In the genomic region with DNA sequence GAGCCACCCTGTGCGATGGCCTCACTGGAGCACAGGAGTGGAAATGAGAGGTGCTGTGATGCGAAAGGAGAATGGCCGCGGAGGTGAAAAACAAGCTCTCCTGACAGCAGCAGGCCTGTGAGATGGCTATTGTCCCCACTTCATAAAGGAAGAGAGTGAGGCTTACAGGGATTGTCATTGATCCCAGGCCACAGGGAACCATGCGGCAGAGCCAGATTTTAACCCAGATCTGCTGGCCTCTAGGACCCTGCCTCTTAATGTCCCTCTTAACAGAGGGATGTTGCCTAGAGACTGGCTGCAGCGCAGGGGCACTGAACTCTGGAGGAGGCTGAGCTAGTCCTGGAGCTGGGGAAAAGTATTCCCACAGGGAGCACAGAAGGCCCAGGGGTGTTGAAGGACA, we compare ENCODE assay signal across 23 cellular contexts. TPM values are rescaled to one million over a fixed set of nuclear protein-coding genes. Genes with fewer than 3 reads are reported as not detected.
A peak's percentile ranks its signal among the peaks of the same experiment; 100 is the strongest.
DNase-seq lines count a peak whose midpoint lies in the region; ATAC-seq lines count a peak whose summit lies in the region.
"Had no signal": no experiment of that assay in that cellular context is flagged by ENCODE, and none has a peak within 500 bp of the region (broad histone marks: within the 10 kb centered on the region; RNA-seq: fewer than 3 reads in every experiment).

No MANE protein-coding gene starts in this region.

- peaks cover 0 to 54% (median 3%) of the 10 kb centered on the region in 3 donors for H3K36me3 Mint-ChIP-seq in CD8-positive, alpha-beta memory T cell
- peaks cover 36% of the 10 kb centered on the region for H3K36me3 Mint-ChIP-seq in activated T-helper 17 cell treated with anti-CD3 and anti-CD28 coated beads, Interleukin-2, amount 50 U/mL, for 72 hours (ENCODE audit: low read depth)
- H3K36me3 Mint-ChIP-seq in naive B cell = no peaks in the 10 kb centered on the region

- peaks cover 36% of the 10 kb centered on the region for H3K36me3 ChIP-seq in BLaER1
- H3K36me3 ChIP-seq in CD8-positive, alpha-beta memory T cell (ENCODE audit: insufficient read depth, low read length) = peaks cover 19% of the 10 kb centered on the region

- ATAC-seq in activated T-helper 17 cell treated with anti-CD3 and anti-CD28 coated beads, Interleukin-2, amount 50 U/mL, for 72 hours (replicated peaks) = no peak
- no peak for ATAC-seq in naive B cell (ENCODE audit: low read depth in 2 of 2)
- no peak for ATAC-seq in HG03378 (IDR thresholded peaks at IDR 0.05; ENCODE audit: unreplicated experiment)
- no peak for ATAC-seq in HG03520 (IDR thresholded peaks at IDR 0.05; ENCODE audit: unreplicated experiment)
- no peak for ATAC-seq in HG02588 (IDR thresholded peaks at IDR 0.05; ENCODE audit: unreplicated experiment)
- ATAC-seq: pancreas had no signal

- H4K20me1 ChIP-seq in BLaER1 = no peaks in the 10 kb centered on the region

- peaks cover 31 to 46% (median 40%) of the 10 kb centered on the region in 3 donors for H3K4me1 Mint-ChIP-seq in CD8-positive, alpha-beta memory T cell
- H3K4me1 Mint-ChIP-seq in activated T-helper 17 cell treated with anti-CD3 and anti-CD28 coated beads, Interleukin-2, amount 50 U/mL, for 72 hours = peaks cover 27% of the 10 kb centered on the region
- peaks cover 43 to 64% (median 51%) of the 10 kb centered on the region in 3 donors for H3K4me1 Mint-ChIP-seq in naive B cell

- H3K27ac Mint-ChIP-seq in CD8-positive, alpha-beta memory T cell = peak overlapping the region; percentile 8 to 99 (median 82)
- H3K27ac Mint-ChIP-seq in activated T-helper 17 cell treated with anti-CD3 and anti-CD28 coated beads, Interleukin-2, amount 50 U/mL, for 72 hours = peak overlapping the region; percentile 64
- H3K27ac Mint-ChIP-seq in naive B cell = peak overlapping the region; percentile 87 to 98 (median 94)

- H3K27me3 ChIP-seq in BLaER1 = no peaks in the 10 kb centered on the region
- H3K27me3 ChIP-seq in CD8-positive, alpha-beta memory T cell (ENCODE audit: insufficient read depth, low read length, poor library complexity, severe bottlenecking) = no peaks in the 10 kb centered on the region
- H3K27me3 ChIP-seq: BE2C, pancreas, sigmoid colon, transverse colon had no signal

- H3K9me3 ChIP-seq in BLaER1 = no peaks in the 10 kb centered on the region
- H3K9me3 ChIP-seq in CD8-positive, alpha-beta memory T cell (ENCODE audit: low read length) = no peaks in the 10 kb centered on the region
- H3K9me3 ChIP-seq: BE2C, pancreas, sigmoid colon, transverse colon had no signal

- DNase-seq in CD8-positive, alpha-beta memory T cell = no peak
- DNase-seq in naive B cell = no peak
- no peak for DNase-seq in NCI-H187 (lab: John Stamatoyannopoulos, UW)
- DNase-seq: activated CD4-positive, CD25-positive, alpha-beta regulatory T cell; BE2C; DMS79 treated with DMSO at 0.1 percent for 48 hours; hippocampal formation; midbrain; NCI-H1105; RPMI8226; sigmoid colon; stimulated activated CD4-positive, alpha-beta T cell treated with anti-CD3 and anti-CD28 coated beads, Interleukin-4, amount 100 ng/mL, for 1 hour; T-helper 1 cell; transverse colon had no signal

- H3K4me1 ChIP-seq in BLaER1 = peaks cover 48% of the 10 kb centered on the region
- peaks cover 19% of the 10 kb centered on the region for H3K4me1 ChIP-seq in CD8-positive, alpha-beta memory T cell (ENCODE audit: insufficient read depth, low read length)
- H3K4me1 ChIP-seq: BE2C, sigmoid colon had no signal

- H3K4me3 ChIP-seq in BLaER1 = no peak overlapping the region
- H3K4me3 ChIP-seq in CD8-positive, alpha-beta memory T cell (ENCODE audit: low read length) = no peak overlapping the region
- H3K4me3 ChIP-seq: pancreas, sigmoid colon, transverse colon had no signal

- H3K9me3 Mint-ChIP-seq in CD8-positive, alpha-beta memory T cell = no peaks in the 10 kb centered on the region
- H3K9me3 Mint-ChIP-seq in activated T-helper 17 cell treated with anti-CD3 and anti-CD28 coated beads, Interleukin-2, amount 50 U/mL, for 72 hours = no peaks in the 10 kb centered on the region
- H3K9me3 Mint-ChIP-seq in naive B cell = peaks cover 0 to 7% (median 0%) of the 10 kb centered on the region in 7 donors

- POLR2A ChIA-PET in CD8-positive, alpha-beta memory T cell (lab: Charles Lee) = interaction anchor here (0.6 kb wide), 1 partner anchor 10 kb away, joined by 3 read pairs; no protein-coding TSS in a partner anchor

- peak overlapping the region in 3 of 7 donors; percentile 51 to 68 (median 58) for H3K4me3 Mint-ChIP-seq in CD8-positive, alpha-beta memory T cell
- H3K4me3 Mint-ChIP-seq in activated T-helper 17 cell treated with anti-CD3 and anti-CD28 coated beads, Interleukin-2, amount 50 U/mL, for 72 hours = peak overlapping the region; percentile 90
- H3K4me3 Mint-ChIP-seq in naive B cell = peak overlapping the region in 6 of 8 donors; percentile 38 to 89 (median 61)

- no peaks in the 10 kb centered on the region for H3K27me3 Mint-ChIP-seq in CD8-positive, alpha-beta memory T cell
- H3K27me3 Mint-ChIP-seq in activated T-helper 17 cell treated with anti-CD3 and anti-CD28 coated beads, Interleukin-2, amount 50 U/mL, for 72 hours = no peaks in the 10 kb centered on the region
- H3K27me3 Mint-ChIP-seq in naive B cell = no peaks in the 10 kb centered on the region

- peak overlapping the region; percentile 12; the same call in 1 of the 2 replicates for H3K9ac ChIP-seq in BLaER1
- H3K9ac ChIP-seq: KMS-11 had no signal

- peak overlapping the region; percentile 94 for H3K4me2 ChIP-seq in BLaER1
- H3K4me2 ChIP-seq: KMS-11 had no signal

- peak overlapping the region; percentile 62 for H3K27ac ChIP-seq in BLaER1
- no peak overlapping the region for H3K27ac ChIP-seq in CD8-positive, alpha-beta memory T cell (ENCODE audit: low read depth, low read length)
- H3K27ac ChIP-seq: KMS-11, pancreas, sigmoid colon, transverse colon had no signal

- CTCF ChIA-PET in CD8-positive, alpha-beta memory T cell (lab: Charles Lee) = interaction anchor here (1.2 to 9.4 kb wide), 2 partner anchors 18 to 33 kb away, joined by 4 to 115 read pairs; no protein-coding TSS in a partner anchor

RNA-seq across cellular contexts. Expression of a gene that starts 3.1 kb away (rescaled TPM):
- total RNA-seq in CD8-positive, alpha-beta memory T cell = 10 to 100 TPM; 21.9 to 24.2 TPM
- polyA plus RNA-seq in CD8-positive, alpha-beta memory T cell = 124 TPM
- 10 to 100 TPM; 26.0 to 43.4 TPM for total RNA-seq in activated T-helper 17 cell treated with anti-CD3 and anti-CD28 coated beads, Interleukin-2, amount 50 U/mL, for 72 hours
- polyA plus RNA-seq in naive B cell (ENCODE audit: low read depth in 6 of 6) = 100 to 1,000 TPM in 1 of 6 donors, 10 to 100 TPM in 5; 63.3 to 110 (median 79.9) TPM

RNA-seq across cellular contexts. Expression of a gene that starts 16.8 kb away (rescaled TPM):
- total RNA-seq in CD8-positive, alpha-beta memory T cell = 10 to 100 TPM; 52.0 to 54.9 TPM
- polyA plus RNA-seq in CD8-positive, alpha-beta memory T cell = 65.2 TPM
- 10 to 100 TPM; 29.0 to 39.6 TPM for total RNA-seq in activated T-helper 17 cell treated with anti-CD3 and anti-CD28 coated beads, Interleukin-2, amount 50 U/mL, for 72 hours
- 10 to 100 TPM; 59.7 to 80.2 (median 74.2) TPM for polyA plus RNA-seq in naive B cell (ENCODE audit: low read depth in 6 of 6)

RNA-seq across cellular contexts. Expression of a gene that starts 28.0 kb away (rescaled TPM):
- 1 to 10 TPM; 6.9 to 7.1 TPM for total RNA-seq in CD8-positive, alpha-beta memory T cell
- 6.0 TPM for polyA plus RNA-seq in CD8-positive, alpha-beta memory T cell
- 10 to 100 TPM in 1 of 2 donors, 1 to 10 TPM in 1; 7.3 to 15.2 TPM for total RNA-seq in activated T-helper 17 cell treated with anti-CD3 and anti-CD28 coated beads, Interleukin-2, amount 50 U/mL, for 72 hours
- 1 to 10 TPM in 4 of 6 donors, under 1 TPM in 1, not detected in 1; 0.80 to 2.7 (median 2.0) TPM for polyA plus RNA-seq in naive B cell (ENCODE audit: low read depth in 6 of 6)

RNA-seq across cellular contexts. Expression of a gene that starts 35.9 kb away (rescaled TPM):
- total RNA-seq in CD8-positive, alpha-beta memory T cell = not detected
- polyA plus RNA-seq in CD8-positive, alpha-beta memory T cell = not detected
- not detected for total RNA-seq in activated T-helper 17 cell treated with anti-CD3 and anti-CD28 coated beads, Interleukin-2, amount 50 U/mL, for 72 hours
- polyA plus RNA-seq in naive B cell (ENCODE audit: low read depth in 6 of 6) = not detected
- total RNA-seq: chondrocyte, kidney epithelial cell had no signal

RNA-seq across cellular contexts. Expression of a gene that starts 44.4 kb away (rescaled TPM):
- not detected for total RNA-seq in CD8-positive, alpha-beta memory T cell
- not detected for polyA plus RNA-seq in CD8-positive, alpha-beta memory T cell
- not detected for total RNA-seq in activated T-helper 17 cell treated with anti-CD3 and anti-CD28 coated beads, Interleukin-2, amount 50 U/mL, for 72 hours
- not detected for polyA plus RNA-seq in naive B cell (ENCODE audit: low read depth in 6 of 6)
- total RNA-seq: chondrocyte, sigmoid colon, transverse colon had no signal
